ENCODE assay signal across 27 cellular contexts in the genomic region with DNA sequence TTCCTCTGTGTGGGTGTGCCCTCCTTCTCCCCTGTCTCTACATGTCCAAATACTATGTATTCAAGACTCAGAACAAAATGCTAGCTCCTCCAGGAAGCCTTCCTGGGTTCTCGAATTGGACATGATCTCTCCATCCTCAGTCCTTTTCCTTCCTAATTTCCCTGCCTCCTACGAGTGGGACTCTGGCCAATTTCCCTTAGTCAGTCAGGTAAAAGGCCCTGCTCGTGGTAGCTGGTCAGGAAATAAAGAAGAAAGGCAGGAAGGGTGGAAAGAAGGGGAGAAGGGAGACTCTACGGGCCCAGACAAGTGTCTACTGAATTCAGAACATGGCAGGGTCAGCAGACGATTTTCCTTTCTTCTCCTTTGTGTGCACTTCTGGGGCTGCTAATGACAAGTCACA.
DNase-seq lines count a peak whose midpoint lies in the region; ATAC-seq, FAIRE-seq and TF ChIP-seq lines count a peak whose summit lies in the region.
"Had no signal": no experiment of that assay in that cellular context is flagged by ENCODE, and none has a peak within 500 bp of the region (broad histone marks: within the 10 kb centered on the region; RNA-seq: fewer than 3 reads in every experiment).

No MANE protein-coding gene starts in this region.

- H3K27ac Mint-ChIP-seq in GM23338 = no peak overlapping the region
- H3K27ac Mint-ChIP-seq in neural progenitor cell = no peak overlapping the region
- H3K27ac Mint-ChIP-seq in CD8-positive, alpha-beta memory T cell = no peak overlapping the region
- H3K27ac Mint-ChIP-seq: B cell had no signal

- peak; percentile 86 for FAIRE-seq in endothelial cell of umbilical vein (lab: Jason Lieb, UNC)
- FAIRE-seq: GM18507, RCC 7860 had no signal

- no peaks in the 10 kb centered on the region; the same call in none of the 2 replicates for H3K9me2 ChIP-seq in GM23338 (ENCODE audit: insufficient read depth)

- POLR2A ChIA-PET in RWPE1 (lab: Yijun Ruan, JAX; ENCODE audit: low non-redundant PET) = no interaction called here
- POLR2A ChIA-PET in endothelial cell of umbilical vein (lab: Charles Lee) = no interaction called here
- POLR2A ChIA-PET in CD8-positive, alpha-beta memory T cell (lab: Charles Lee) = no interaction called here

- H3K4me2 ChIP-seq in GM23338 (no peak overlapping the region), endothelial cell of umbilical vein (ENCODE audit: insufficient read depth, low read length) (no peak overlapping the region), neural progenitor cell (no peak overlapping the region)
- H3K4me2 ChIP-seq: KMS-11 had no signal

- dilution Hi-C loops in endothelial cell of umbilical vein (cut with MboI; ENCODE audit: extremely low pct_ligation_motif_present, low sequenced_read_pairs) = no loop called here

- no peaks in the 10 kb centered on the region for H3K36me3 ChIP-seq in GM23338 (ENCODE audit: insufficient read depth)
- H3K36me3 ChIP-seq in endothelial cell of umbilical vein (ENCODE audit: control insufficient read depth in 2 of 2, extremely low read depth in 1 of 2, insufficient read depth in 2 of 2, low read length in 2 of 2) = no peaks in the 10 kb centered on the region
- no peaks in the 10 kb centered on the region for H3K36me3 ChIP-seq in neural progenitor cell
- no peaks in the 10 kb centered on the region for H3K36me3 ChIP-seq in CD8-positive, alpha-beta memory T cell (ENCODE audit: insufficient read depth, low read length)
- H3K36me3 ChIP-seq: SJCRH30 had no signal

- no peak overlapping the region for H3K27ac ChIP-seq in GM23338 (ENCODE audit: low read depth)
- peak overlapping the region; percentile 32; the same call in 1 of the 2 replicates for H3K27ac ChIP-seq in RWPE1
- H3K27ac ChIP-seq in endothelial cell of umbilical vein (ENCODE audit: insufficient read depth, low read depth, low read length) = peak overlapping the region; percentile 19
- H3K27ac ChIP-seq in neural progenitor cell = no peak overlapping the region
- H3K27ac ChIP-seq in CD8-positive, alpha-beta memory T cell (ENCODE audit: low read depth, low read length) = no peak overlapping the region
- H3K27ac ChIP-seq: C4-2B, KMS-11, SJCRH30 had no signal

- H3K4me1 Mint-ChIP-seq in GM23338 (peaks cover 15% of the 10 kb centered on the region), neural progenitor cell (peaks cover 37% of the 10 kb centered on the region)
- no peaks in the 10 kb centered on the region for H3K4me1 Mint-ChIP-seq in CD8-positive, alpha-beta memory T cell
- H3K4me1 Mint-ChIP-seq: B cell had no signal

- H3K9me3 Mint-ChIP-seq in GM23338 (no peaks in the 10 kb centered on the region; the same call in 2 of the 3 replicates), neural progenitor cell (no peaks in the 10 kb centered on the region)
- H3K9me3 Mint-ChIP-seq in CD8-positive, alpha-beta memory T cell = peaks cover 0 to 2% (median 0%) of the 10 kb centered on the region in 5 donors

- H3K79me2 ChIP-seq in GM23338 (replicated peaks; ENCODE audit: insufficient read depth) (no peaks in the 10 kb centered on the region), endothelial cell of umbilical vein (ENCODE audit: control insufficient read depth, insufficient read depth, low read length) (no peaks in the 10 kb centered on the region), neural progenitor cell (ENCODE audit: low read depth) (no peaks in the 10 kb centered on the region)

- H3K4me3 ChIP-seq in GM23338 (no peak overlapping the region), endothelial cell of umbilical vein (replicated peaks in 1 of 3; ENCODE audit: insufficient read depth in 1 of 3, low read depth in 1 of 3, low read length in 3 of 3) (no peak overlapping the region), neural progenitor cell (no peak overlapping the region)
- H3K4me3 ChIP-seq in CD8-positive, alpha-beta memory T cell (ENCODE audit: low read length) = no peak overlapping the region
- H3K4me3 ChIP-seq: SJCRH30 had no signal

- H3K9me3 ChIP-seq in endothelial cell of umbilical vein (replicated peaks; ENCODE audit: control insufficient read depth, insufficient read depth, low read length) = no peaks in the 10 kb centered on the region
- no peaks in the 10 kb centered on the region for H3K9me3 ChIP-seq in neural progenitor cell (ENCODE audit: low read depth)
- H3K9me3 ChIP-seq in CD8-positive, alpha-beta memory T cell (ENCODE audit: low read length) = no peaks in the 10 kb centered on the region
- H3K9me3 ChIP-seq: SJCRH30 had no signal

- no peaks in the 10 kb centered on the region for H3F3A ChIP-seq in GM23338 (replicated peaks; ENCODE audit: low read depth)
- peaks cover 12% of the 10 kb centered on the region for H3F3A ChIP-seq in neural progenitor cell (ENCODE audit: low read depth)

- no TSS peak for BruUV-seq in endothelial cell of umbilical vein (replicated peaks; lab: Mats Ljungman, UMichigan)

- H3K27me3 Mint-ChIP-seq in GM23338 (ENCODE audit: insufficient read depth, low read depth, poor library complexity) = peaks cover 6% of the 10 kb centered on the region
- peaks cover 9% of the 10 kb centered on the region for H3K27me3 Mint-ChIP-seq in neural progenitor cell (ENCODE audit: insufficient read depth, low read depth)
- peaks cover 25 to 58% of the 10 kb centered on the region in 2 donors for H3K27me3 Mint-ChIP-seq in CD8-positive, alpha-beta memory T cell

- intact Hi-C loops in endothelial cell of umbilical vein (cut with micrococcal nuclease) = no loop called here

- H3K4me3 Mint-ChIP-seq in GM23338 (no peak overlapping the region), neural progenitor cell (peak overlapping the region; percentile 41)
- H3K4me3 Mint-ChIP-seq in CD8-positive, alpha-beta memory T cell = no peak overlapping the region
- H3K4me3 Mint-ChIP-seq: B cell had no signal

- DNase-seq in GM23338 (ENCODE audit: low spot score) = no peak
- no peak for DNase-seq in RWPE1 (ENCODE audit: low spot score)
- DNase-seq in endothelial cell of umbilical vein (ENCODE audit: low read depth, low spot score) = peak; percentile 48
- DNase-seq in neural progenitor cell (ENCODE audit: low spot score) = no peak
- no peak for DNase-seq in CD8-positive, alpha-beta memory T cell
- DNase-seq in NCI-H526 treated with DMSO at 0.1 percent for 48 hours (lab: John Stamatoyannopoulos, UW) = no peak
- DNase-seq: DMS153, DND-41, GOT3, HCEC 1CT, IMR-90, NCI-H1048, NCI-H1417, NCI-H1694, NCI-H2029 treated with DMSO at 0.1 percent for 48 hours, NCI-H2227 treated with DMSO at 0.1 percent for 48 hours, NCI-H69, OCI-M1, SJCRH30 had no signal

- no peaks in the 10 kb centered on the region for H3K36me3 Mint-ChIP-seq in GM23338 (ENCODE audit: low read depth)
- peaks cover 1% of the 10 kb centered on the region for H3K36me3 Mint-ChIP-seq in neural progenitor cell
- H3K36me3 Mint-ChIP-seq in CD8-positive, alpha-beta memory T cell = peaks cover 0 to 1% (median 0%) of the 10 kb centered on the region in 3 donors

- H4K20me1 ChIP-seq in GM23338 (replicated peaks; ENCODE audit: insufficient read depth) (no peaks in the 10 kb centered on the region), endothelial cell of umbilical vein (replicated peaks; ENCODE audit: control insufficient read depth, extremely low read depth, insufficient read depth, low read length) (no peaks in the 10 kb centered on the region), neural progenitor cell (ENCODE audit: low read depth) (no peaks in the 10 kb centered on the region)

- no peaks in the 10 kb centered on the region for H3K9me1 ChIP-seq in endothelial cell of umbilical vein (replicated peaks; ENCODE audit: control insufficient read depth, extremely low read depth, insufficient read depth, low read length)

- ATAC-seq in GM23338 (no peak), GM18517 (IDR thresholded peaks at IDR 0.05; ENCODE audit: unreplicated experiment) (no peak)
- ATAC-seq: Right ventricle myocardium inferior, SK-N-SH treated with all-trans-retinoic acid at 6 μM for 48 hours had no signal

- H3K27me3 ChIP-seq in GM23338 (ENCODE audit: insufficient read depth) (no peaks in the 10 kb centered on the region), endothelial cell of umbilical vein (ENCODE audit: control insufficient read depth in 2 of 2, insufficient read depth in 2 of 2, low read length in 2 of 2) (no peaks in the 10 kb centered on the region), neural progenitor cell (no peaks in the 10 kb centered on the region)
- peaks cover 5% of the 10 kb centered on the region for H3K27me3 ChIP-seq in CD8-positive, alpha-beta memory T cell (ENCODE audit: insufficient read depth, low read length, poor library complexity, severe bottlenecking)
- H3K27me3 ChIP-seq: SJCRH30 had no signal

- H2AFZ ChIP-seq in GM23338 (0 out of 2 replicates have a peak overlapping the region, but pooled peaks have one; percentile 38), endothelial cell of umbilical vein (ENCODE audit: low read depth, low read length) (peak overlapping the region; percentile 39), neural progenitor cell (replicated peaks) (no peak overlapping the region)

- no peak for TF ChIP-seq POLR2A in endothelial cell of umbilical vein (IDR thresholded peaks at IDR 0.05; ENCODE audit: low read depth, low read length)

- CTCF ChIA-PET in RWPE1 (lab: Yijun Ruan, JAX) (interaction anchor here (0.5 to 0.6 kb wide), 2 partner anchors 13 to 434 kb away, joined by 5 to 6 read pairs; no protein-coding TSS in a partner anchor), endothelial cell of umbilical vein (lab: Charles Lee) (interaction anchor here (2.7 kb wide), 1 partner anchor 9 kb away, joined by 10 read pairs; no protein-coding TSS in a partner anchor)
- CTCF ChIA-PET in CD8-positive, alpha-beta memory T cell (lab: Charles Lee) = no interaction called here

- peaks cover 7% of the 10 kb centered on the region for H3K4me1 ChIP-seq in GM23338 (ENCODE audit: insufficient read depth)
- H3K4me1 ChIP-seq in endothelial cell of umbilical vein (ENCODE audit: control insufficient read depth, extremely low read depth, insufficient read depth, low read length) = peaks cover 17% of the 10 kb centered on the region
- peaks cover 15% of the 10 kb centered on the region for H3K4me1 ChIP-seq in neural progenitor cell
- no peaks in the 10 kb centered on the region for H3K4me1 ChIP-seq in CD8-positive, alpha-beta memory T cell (ENCODE audit: insufficient read depth, low read length)

- TF ChIP-seq CTCF in GM23338 (conservative IDR thresholded peaks at IDR 0.05; ENCODE audit: low read depth in 2 of 2) (no peak), RWPE1 (conservative IDR thresholded peaks at IDR 0.05; ENCODE audit: low read depth) (no peak), endothelial cell of umbilical vein (IDR thresholded peaks at IDR 0.05; ENCODE audit: extremely low read depth in 1 of 2, insufficient read depth in 1 of 2, low read depth in 1 of 2, low read length in 2 of 2) (no peak), neural progenitor cell (IDR thresholded peaks at IDR 0.05) (no peak)

- H3K9ac ChIP-seq in endothelial cell of umbilical vein (replicated peaks; ENCODE audit: extremely low read depth, insufficient read depth, low read length) (no peak overlapping the region), neural progenitor cell (no peak overlapping the region)
- H3K9ac ChIP-seq: KMS-11 had no signal

TF ChIP-seq in GM23338, 12 proteins besides CTCF, POLR2A, EP300 and RAD21 (continues in another document):
- TF ChIP-seq EZH2phosphoT487 (IDR thresholded peaks at IDR 0.05; ENCODE audit: unreplicated experiment) = no peak

TF ChIP-seq in endothelial cell of umbilical vein, 7 proteins besides CTCF, POLR2A, EP300 and RAD21 (continues in another document):
- no peak for TF ChIP-seq GATA2 (IDR thresholded peaks at IDR 0.05; ENCODE audit: insufficient read depth, insufficient read length, low read depth, low read length)

Comparison
In these comparisons a context has a peak if more than half of its experiments do, and no peak if none do; other contexts are left out.
1. H3K27ac ChIP-seq: peak in RWPE1 (single experiment) and endothelial cell of umbilical vein (single experiment); none in GM23338 (single experiment), neural progenitor cell (single experiment) and CD8-positive, alpha-beta memory T cell (single experiment).